29 cellular contexts compared by ENCODE assay signal in the genomic region with DNA sequence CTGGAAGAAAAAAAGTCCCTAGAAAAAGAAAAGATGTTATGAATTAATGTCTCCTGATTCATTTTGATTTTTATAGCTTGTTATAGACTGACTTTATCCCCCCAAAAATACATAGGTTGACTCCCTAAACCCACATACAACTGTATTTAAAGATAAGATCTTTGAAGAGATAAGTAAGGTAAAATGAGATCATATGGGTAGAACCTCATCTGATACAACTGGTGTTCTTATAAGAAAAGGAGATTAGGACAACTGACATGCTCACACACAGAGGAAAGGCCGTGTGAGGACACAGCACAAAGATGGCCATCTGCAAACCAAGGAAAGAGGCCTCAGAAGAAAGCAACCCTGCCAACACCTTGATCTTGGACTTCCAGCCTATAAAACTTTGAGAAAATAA.
"Had no signal": no experiment of that assay in that cellular context is flagged by ENCODE, and none has a peak within 500 bp of the region (broad histone marks: within the 10 kb centered on the region; RNA-seq: fewer than 3 reads in every experiment).

No MANE protein-coding gene starts in this region.

- H3K9me3 ChIP-seq: left lung, lower lobe of right lung, pancreas, prostate gland, stomach, thoracic aorta, tibial artery, uterus had no signal

- H3K4me1 Mint-ChIP-seq: immature natural killer cell; nephron; neural crest cell; stimulated activated naive B cell treated with anti-CD40 and anti-IgM and Interleukin-4, amounts not matched to agents 10 μg/mL and 1 μg/mL and 100 μg/mL, for 72 hours had no signal

- H3K4me1 ChIP-seq: left lung, lower lobe of right lung, pancreas, prostate gland, stomach, tibial artery, uterus had no signal

- DNase-seq: immature natural killer cell; kidney; left colon; left lung; lower lobe of right lung; mammary epithelial cell; mesenchymal stem cell; naive thymus-derived CD8-positive, alpha-beta T cell; nucleus accumbens; pancreas; posterior cingulate gyrus; retina; right cardiac atrium; stimulated activated CD4-positive, alpha-beta T cell treated with anti-CD3 and anti-CD28 coated beads, Interleukin-12 subunit alpha, Interleukin-12 subunit beta, amount 100 ng/mL, for 4 hours; stimulated activated CD4-positive, alpha-beta T cell treated with anti-CD3 and anti-CD28 coated beads, Interleukin-15, amount 100 ng/mL, for 24 hours; stimulated activated CD4-positive, alpha-beta T cell treated with anti-CD3 and anti-CD28 coated beads, Interleukin-2, amount 100 ng/mL, for 24 hours; stimulated activated CD4-positive, alpha-beta T cell treated with anti-CD3 and anti-CD28 coated beads, Interleukin-4, amount 100 ng/mL, for 1 hour; stimulated activated naive B cell treated with anti-CD40 and anti-IgM and Interleukin-4, amounts not matched to agents 10 μg/mL and 1 μg/mL and 100 μg/mL, for 72 hours; stimulated activated naive CD8-positive, alpha-beta T cell treated with anti-CD3 and anti-CD28 coated beads, Interleukin-15, Interleukin-2, amounts not matched to agents 100 U/mL and 50 U/mL, for 24 hours; stomach; tibial artery; uterus had no signal

- H3K27ac ChIP-seq: left lung, lower lobe of right lung, pancreas, prostate gland, skin epidermis, stomach, thoracic aorta, tibial artery, uterus had no signal

- H3K9me3 Mint-ChIP-seq: immature natural killer cell; neural crest cell; stimulated activated naive B cell treated with anti-CD40 and anti-IgM and Interleukin-4, amounts not matched to agents 10 μg/mL and 1 μg/mL and 100 μg/mL, for 72 hours; type B pancreatic cell had no signal

- H3K27me3 Mint-ChIP-seq: naive thymus-derived CD8-positive, alpha-beta T cell; stimulated activated naive B cell treated with anti-CD40 and anti-IgM and Interleukin-4, amounts not matched to agents 10 μg/mL and 1 μg/mL and 100 μg/mL, for 72 hours; type B pancreatic cell had no signal

- H3K36me3 ChIP-seq: left lung, lower lobe of right lung, pancreas, prostate gland, stomach, thoracic aorta, tibial artery, uterus had no signal

- H3K36me3 Mint-ChIP-seq: stimulated activated naive B cell treated with anti-CD40 and anti-IgM and Interleukin-4, amounts not matched to agents 10 μg/mL and 1 μg/mL and 100 μg/mL, for 72 hours; type B pancreatic cell had no signal

- H3K27ac Mint-ChIP-seq: immature natural killer cell; naive thymus-derived CD8-positive, alpha-beta T cell; nephron; stimulated activated naive B cell treated with anti-CD40 and anti-IgM and Interleukin-4, amounts not matched to agents 10 μg/mL and 1 μg/mL and 100 μg/mL, for 72 hours; type B pancreatic cell had no signal

- ATAC-seq: left colon; left lung; lower lobe of right lung; naive thymus-derived CD8-positive, alpha-beta T cell; pancreas; right cardiac atrium; sciatic nerve; stimulated activated naive B cell treated with anti-CD40 and anti-IgM and Interleukin-4, amounts not matched to agents 10 μg/mL and 1 μg/mL and 100 μg/mL, for 72 hours; stimulated activated naive CD8-positive, alpha-beta T cell treated with anti-CD3 and anti-CD28 coated beads, Interleukin-15, Interleukin-2, amounts not matched to agents 100 U/mL and 50 U/mL, for 24 hours had no signal

- H3K27me3 ChIP-seq: left lung, pancreas, stomach, tibial artery, uterus had no signal

- H3K4me3 ChIP-seq: left lung, lower lobe of right lung, pancreas, prostate gland, skin epidermis, stomach, thoracic aorta, tibial artery, uterus had no signal

- H3K4me3 Mint-ChIP-seq: immature natural killer cell; naive thymus-derived CD8-positive, alpha-beta T cell; nephron; neural crest cell; stimulated activated naive B cell treated with anti-CD40 and anti-IgM and Interleukin-4, amounts not matched to agents 10 μg/mL and 1 μg/mL and 100 μg/mL, for 72 hours; type B pancreatic cell had no signal
